5 cellular contexts compared by ENCODE assay signal in the genomic region with DNA sequence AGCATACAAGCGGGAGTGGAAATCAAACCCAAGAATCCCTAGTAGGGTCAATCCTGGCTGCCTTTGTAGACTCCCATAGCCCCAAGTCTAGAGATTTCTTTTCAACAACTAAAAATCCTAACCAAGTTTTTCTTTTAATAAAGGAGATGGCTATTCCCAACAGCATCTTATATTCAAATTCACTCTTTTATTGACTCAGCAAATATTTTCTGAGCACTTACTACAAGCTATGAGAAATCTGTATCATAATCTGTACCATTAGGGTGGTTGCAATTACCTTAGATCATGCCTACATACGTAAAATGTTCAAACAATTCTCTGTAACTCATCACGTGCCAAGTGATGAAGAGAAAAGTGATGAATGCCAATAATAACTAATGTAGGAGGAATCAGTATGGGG.
"Had no signal": no experiment of that assay in that cellular context is flagged by ENCODE, and none has a peak within 500 bp of the region (broad histone marks: within the 10 kb centered on the region; RNA-seq: fewer than 3 reads in every experiment).

No MANE protein-coding gene starts in this region.

- FAIRE-seq: HTR-8/SVneo had no signal

- DNase-seq: KBM-7, KG1 had no signal

- H3K4me2 ChIP-seq: KMS-11 had no signal

- H3K9ac ChIP-seq: KMS-11 had no signal

- H3K27ac ChIP-seq: HL-60, KMS-11 had no signal
